30 cellular contexts compared by ENCODE assay signal in the genomic region with DNA sequence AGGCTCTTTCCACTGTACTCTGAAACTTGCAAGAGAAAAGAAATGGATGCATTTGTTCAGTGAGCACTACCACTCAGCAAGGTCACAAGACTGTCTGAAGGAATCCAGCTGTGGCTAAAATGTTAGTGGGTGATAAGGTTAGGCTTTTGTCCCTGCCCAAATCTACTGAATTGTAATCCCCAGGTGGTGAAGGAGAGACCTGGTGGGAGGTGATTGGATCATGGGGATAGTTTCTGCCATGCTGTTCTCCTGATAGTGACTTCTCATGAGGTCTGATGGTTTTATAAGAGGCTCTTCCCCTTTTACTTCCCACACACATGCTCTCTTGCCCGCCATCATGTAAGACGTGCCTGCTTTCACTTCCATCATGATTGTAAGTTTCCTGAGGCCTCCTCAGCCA.
"Had no signal": no experiment of that assay in that cellular context is flagged by ENCODE, and none has a peak within 500 bp of the region (broad histone marks: within the 10 kb centered on the region; RNA-seq: fewer than 3 reads in every experiment).

No MANE protein-coding gene starts in this region.

- FAIRE-seq: islet of Langerhans, kidney, pancreas, urothelium cell line had no signal

- H3K9me3 ChIP-seq: left ventricle myocardium inferior, mucosa of descending colon, pancreas, prostate gland, suprapubic skin, thoracic aorta, tibial artery, upper lobe of right lung had no signal

- ATAC-seq: mucosa of descending colon; naive thymus-derived CD4-positive, alpha-beta T cell; natural killer cell treated with Interleukin-12 subunit alpha and Interleukin-12 subunit beta and Interleukin-15 and Interleukin-18, amount 100 ng/mL, for 72 hours; pancreas; right cardiac atrium; sciatic nerve; stimulated activated naive CD8-positive, alpha-beta T cell treated with anti-CD3 and anti-CD28 coated beads, Interleukin-15, Interleukin-2, amounts not matched to agents 100 U/mL and 50 U/mL, for 24 hours; upper lobe of right lung had no signal

- H3K27me3 ChIP-seq: pancreas, suprapubic skin, tibial artery, upper lobe of right lung had no signal

- H3K4me1 ChIP-seq: left ventricle myocardium inferior, pancreas, prostate gland, suprapubic skin, tibial artery, upper lobe of right lung had no signal

- DNase-seq: hypothalamus; immature natural killer cell; kidney; left ventricle myocardium inferior; midbrain; mucosa of descending colon; naive thymus-derived CD4-positive, alpha-beta T cell; nucleus accumbens; pancreas; posterior cingulate gyrus; retina; right cardiac atrium; stimulated activated CD4-positive, alpha-beta T cell treated with anti-CD3 and anti-CD28 coated beads, Interleukin-12 subunit alpha, Interleukin-12 subunit beta, amount 100 ng/mL, for 4 hours; stimulated activated CD4-positive, alpha-beta T cell treated with anti-CD3 and anti-CD28 coated beads, Interleukin-15, amount 100 ng/mL, for 24 hours; stimulated activated CD4-positive, alpha-beta T cell treated with anti-CD3 and anti-CD28 coated beads, Interleukin-2, amount 100 ng/mL, for 24 hours; stimulated activated CD4-positive, alpha-beta T cell treated with anti-CD3 and anti-CD28 coated beads, Interleukin-4, amount 100 ng/mL, for 1 hour; stimulated activated naive B cell treated with anti-CD40 and anti-IgM and Interleukin-4, amounts not matched to agents 10 μg/mL and 1 μg/mL and 100 μg/mL, for 72 hours; stimulated activated naive CD8-positive, alpha-beta T cell treated with anti-CD3 and anti-CD28 coated beads, Interleukin-15, Interleukin-2, amounts not matched to agents 100 U/mL and 50 U/mL, for 24 hours; tibial artery; trophoblast cell; upper lobe of right lung had no signal

- H3K27ac ChIP-seq: left ventricle myocardium inferior, pancreas, prostate gland, skin epidermis, suprapubic skin, thoracic aorta, tibial artery, upper lobe of right lung had no signal

- H3K36me3 ChIP-seq: left ventricle myocardium inferior, pancreas, prostate gland, suprapubic skin, thoracic aorta, tibial artery, upper lobe of right lung had no signal

- H3K4me3 ChIP-seq: left ventricle myocardium inferior, lung, mucosa of descending colon, pancreas, prostate gland, skin epidermis, suprapubic skin, thoracic aorta, tibial artery, upper lobe of right lung had no signal
